ENCODE assay signal across 19 cellular contexts in the genomic region with DNA sequence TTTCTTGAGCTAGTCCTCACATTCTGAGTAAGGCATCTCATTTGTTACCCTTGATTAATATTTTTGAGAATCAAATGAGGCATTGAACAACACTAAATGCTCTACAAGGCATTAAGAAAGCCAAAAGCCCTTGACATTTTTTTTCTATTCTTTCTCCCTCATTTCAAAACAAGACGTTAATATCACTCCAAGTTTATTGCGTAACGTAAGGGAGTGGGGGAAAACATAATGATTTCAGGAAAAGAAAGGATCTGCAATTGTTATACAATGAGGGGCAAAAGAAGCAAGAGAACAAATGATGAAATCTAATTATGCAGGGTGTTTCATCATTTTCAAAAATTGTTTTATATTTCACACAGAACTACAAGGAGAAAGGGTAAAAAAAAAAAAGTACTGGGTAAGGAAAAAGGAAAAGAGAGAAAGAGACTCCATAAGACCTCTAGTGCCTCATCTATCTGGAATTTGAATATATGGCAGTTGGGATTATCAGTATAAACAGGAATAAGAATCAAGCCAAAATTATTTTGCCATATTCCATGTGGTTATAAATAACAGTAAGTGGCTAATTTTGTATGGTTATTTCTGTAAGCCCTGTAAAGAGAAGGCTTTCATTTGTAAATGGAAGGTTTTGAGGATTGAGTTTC.
DNase-seq lines count a peak whose midpoint lies in the region; ATAC-seq and TF ChIP-seq lines count a peak whose summit lies in the region.
"Had no signal": no experiment of that assay in that cellular context is flagged by ENCODE, and none has a peak within 500 bp of the region (broad histone marks: within the 10 kb centered on the region; RNA-seq: fewer than 3 reads in every experiment).

No MANE protein-coding gene starts in this region.

- TF ChIP-seq POLR2A in breast epithelium (IDR thresholded peaks at IDR 0.05) (no peak), heart left ventricle (IDR thresholded peaks at IDR 0.05) (no peak), prostate gland (IDR thresholded peaks at IDR 0.05) (no peak)

- no peaks in the 10 kb centered on the region for H3K36me3 ChIP-seq in breast epithelium
- no peaks in the 10 kb centered on the region for H3K36me3 ChIP-seq in heart left ventricle
- H3K36me3 ChIP-seq in prostate gland, result no peaks in the 10 kb centered on the region

- in situ Hi-C loops in G401 (cut with HindIII; ENCODE audit: low sequenced_read_pairs), result no loop called here

- peak in 2 of 4 donors; percentile 14 for ATAC-seq in heart left ventricle
- ATAC-seq in GM21528 (IDR thresholded peaks at IDR 0.05; ENCODE audit: low FRiP score, unreplicated experiment), result no peak
- ATAC-seq: activated CD4-positive, alpha-beta T cell treated with anti-CD3 and anti-CD28 coated beads for 36 hours had no signal

- intact Hi-C loops in breast epithelium (cut with DNase I; ENCODE audit: low total_unique reads), result no loop called here
- intact Hi-C loops in heart left ventricle (cut with DNase I), result loop anchor here in 7 of 10 donors (5.0 to 10.0 kb wide), 6 partner anchors 50 to 180 kb away; no protein-coding TSS in a partner anchor
- intact Hi-C loops in prostate gland (cut with DNase I), result no loop called here

- H3K27ac ChIP-seq in breast epithelium, result peak overlapping the region; percentile 46 to 70
- H3K27ac ChIP-seq in heart left ventricle, result peak overlapping the region; percentile 4 to 93 (median 80)
- no peak overlapping the region for H3K27ac ChIP-seq in prostate gland

- H3K4me3 ChIP-seq in breast epithelium, result no peak overlapping the region
- no peak overlapping the region for H3K4me3 ChIP-seq in heart left ventricle
- H3K4me3 ChIP-seq in skeletal muscle cell (ENCODE audit: low read depth, low read length), result no peak overlapping the region
- no peak overlapping the region for H3K4me3 ChIP-seq in prostate gland
- H3K4me3 ChIP-seq: lung, testis had no signal

- TF ChIP-seq CTCF in breast epithelium (IDR thresholded peaks at IDR 0.05) (no peak), heart left ventricle (IDR thresholded peaks at IDR 0.05) (no peak), prostate gland (IDR thresholded peaks at IDR 0.05) (no peak)

- DNase-seq in GM03348 (ENCODE audit: low spot score) (peak; percentile 35), breast epithelium (ENCODE audit: low spot score in 2 of 2) (no peak), heart left ventricle (no peak), skeletal muscle cell (ENCODE audit: low read depth) (peak; percentile 63), prostate gland (ENCODE audit: low spot score) (no peak), dermis blood vessel endothelial cell (no peak), G401 (ENCODE audit: low spot score) (no peak)
- DNase-seq: activated CD4-positive, alpha-beta T cell treated with anti-CD3 and anti-CD28 coated beads for 36 hours; amniotic stem cell; effector memory CD4-positive, alpha-beta T cell; GOT3; hypothalamus; KG1; NCI-H1694; NCI-H526; T-helper 2 cell; testis had no signal

- 37 to 61% (median 54%) methylated on average over 3 of the region's 3 CpGs for WGBS in heart left ventricle, 4 donors
- 56% methylated on average over 3 of the region's 3 CpGs for WGBS in prostate gland

- no peaks in the 10 kb centered on the region for H3K27me3 ChIP-seq in breast epithelium
- no peaks in the 10 kb centered on the region for H3K27me3 ChIP-seq in heart left ventricle
- no peaks in the 10 kb centered on the region for H3K27me3 ChIP-seq in prostate gland (replicated peaks; ENCODE audit: insufficient read depth)
- H3K27me3 ChIP-seq: testis had no signal

- H3K9me3 ChIP-seq in breast epithelium (no peaks in the 10 kb centered on the region), heart left ventricle (peaks cover 0 to 11% (median 0%) of the 10 kb centered on the region in 12 donors), prostate gland (no peaks in the 10 kb centered on the region)
- H3K9me3 ChIP-seq: testis had no signal

- H3K4me1 ChIP-seq in breast epithelium (no peaks in the 10 kb centered on the region), heart left ventricle (peaks cover 0 to 46% (median 9%) of the 10 kb centered on the region in 12 donors), prostate gland (replicated peaks) (no peaks in the 10 kb centered on the region)

Comparison
In these comparisons a context has a peak if more than half of its experiments do, and no peak if none do; other contexts are left out.
1. DNase-seq: peak in GM03348 (single experiment) and skeletal muscle cell (single experiment); none in breast epithelium (0 of 2), heart left ventricle (0 of 5), prostate gland (single experiment), dermis blood vessel endothelial cell (single experiment) and G401 (single experiment).
2. H3K27ac ChIP-seq: peak in breast epithelium (2 of 2) and heart left ventricle (12 of 12); none in prostate gland (0 of 2).
3. intact Hi-C loops: an anchor here in heart left ventricle (5.0 to 10.0 kb wide); none called in breast epithelium and prostate gland.